In genomic region chr15:48017747-48018146, GRCh38 we compare ENCODE assay signal across 17 cellular contexts.
"Had no signal": no experiment of that assay in that cellular context is flagged by ENCODE, and none has a peak within 500 bp of the region (broad histone marks: within the 10 kb centered on the region; RNA-seq: fewer than 3 reads in every experiment).

No MANE protein-coding gene starts in this region.

- H3K9me3 ChIP-seq: pancreas, sigmoid colon, thoracic aorta, uterus had no signal

- H3K27ac ChIP-seq: pancreas, sigmoid colon, thoracic aorta, uterus had no signal

- H3K4me3 ChIP-seq: pancreas, sigmoid colon, thoracic aorta, uterus had no signal

- H3K36me3 Mint-ChIP-seq: activated naive CD8-positive, alpha-beta T cell treated with anti-CD3 and anti-CD28 coated beads for 36 hours; mesothelial cell of epicardium had no signal

- H3K36me3 ChIP-seq: pancreas, sigmoid colon, thoracic aorta, uterus had no signal

- H3K4me1 ChIP-seq: pancreas, uterus had no signal

- H3K27me3 Mint-ChIP-seq: stimulated activated naive CD8-positive, alpha-beta T cell treated with anti-CD3 and anti-CD28 coated beads, Interleukin-15, amount 100 ng/mL, for 72 hours had no signal

- H3K4me3 Mint-ChIP-seq: activated naive CD8-positive, alpha-beta T cell treated with anti-CD3 and anti-CD28 coated beads for 36 hours; endodermal cell; mesothelial cell of epicardium; stimulated activated naive CD8-positive, alpha-beta T cell treated with anti-CD3 and anti-CD28 coated beads, Interleukin-15, amount 100 ng/mL, for 72 hours had no signal

- DNase-seq: activated CD4-positive, alpha-beta T cell treated with anti-CD3 and anti-CD28 coated beads, Interleukin-2, amount 50 U/mL, for 1 hour; activated CD8-positive, alpha-beta memory T cell treated with anti-CD3 and anti-CD28 coated beads for 24 hours; activated gamma-delta T cell treated with Interleukin-2 at 50 U/mL for 16 hours; activated naive CD8-positive, alpha-beta T cell treated with anti-CD3 and anti-CD28 coated beads for 36 hours; anterior cingulate cortex; endodermal cell; hippocampal formation; kidney glomerular epithelial cell; pancreas; sigmoid colon; stimulated activated CD4-positive, alpha-beta T cell treated with anti-CD3 and anti-CD28 coated beads, Interleukin-1b, Interleukin-23, amount 100 ng/mL, for 48 hours; stimulated activated naive CD8-positive, alpha-beta T cell treated with anti-CD3 and anti-CD28 coated beads, Interleukin-15, amount 100 ng/mL, for 72 hours; uterus had no signal

- H3K4me1 Mint-ChIP-seq: activated naive CD8-positive, alpha-beta T cell treated with anti-CD3 and anti-CD28 coated beads for 36 hours; endodermal cell; stimulated activated naive CD8-positive, alpha-beta T cell treated with anti-CD3 and anti-CD28 coated beads, Interleukin-15, amount 100 ng/mL, for 72 hours had no signal

- ATAC-seq: activated CD4-positive, CD25-positive, alpha-beta regulatory T cell treated with anti-CD3 and anti-CD28 coated beads, Interleukin-2, amount 50 U/mL, for 24 hours; esophagus mucosa; stimulated activated naive CD8-positive, alpha-beta T cell treated with anti-CD3 and anti-CD28 coated beads, Interleukin-15, amount 100 ng/mL, for 72 hours had no signal

- H3K9me3 Mint-ChIP-seq: activated naive CD8-positive, alpha-beta T cell treated with anti-CD3 and anti-CD28 coated beads for 36 hours; endodermal cell; mesothelial cell of epicardium; stimulated activated naive CD8-positive, alpha-beta T cell treated with anti-CD3 and anti-CD28 coated beads, Interleukin-15, amount 100 ng/mL, for 72 hours had no signal

- H3K27me3 ChIP-seq: pancreas, sigmoid colon, uterus had no signal

- H3K27ac Mint-ChIP-seq: activated naive CD8-positive, alpha-beta T cell treated with anti-CD3 and anti-CD28 coated beads for 36 hours; endodermal cell; mesothelial cell of epicardium; stimulated activated naive CD8-positive, alpha-beta T cell treated with anti-CD3 and anti-CD28 coated beads, Interleukin-15, amount 100 ng/mL, for 72 hours had no signal

- FAIRE-seq: pancreas had no signal
